In the genomic region with DNA sequence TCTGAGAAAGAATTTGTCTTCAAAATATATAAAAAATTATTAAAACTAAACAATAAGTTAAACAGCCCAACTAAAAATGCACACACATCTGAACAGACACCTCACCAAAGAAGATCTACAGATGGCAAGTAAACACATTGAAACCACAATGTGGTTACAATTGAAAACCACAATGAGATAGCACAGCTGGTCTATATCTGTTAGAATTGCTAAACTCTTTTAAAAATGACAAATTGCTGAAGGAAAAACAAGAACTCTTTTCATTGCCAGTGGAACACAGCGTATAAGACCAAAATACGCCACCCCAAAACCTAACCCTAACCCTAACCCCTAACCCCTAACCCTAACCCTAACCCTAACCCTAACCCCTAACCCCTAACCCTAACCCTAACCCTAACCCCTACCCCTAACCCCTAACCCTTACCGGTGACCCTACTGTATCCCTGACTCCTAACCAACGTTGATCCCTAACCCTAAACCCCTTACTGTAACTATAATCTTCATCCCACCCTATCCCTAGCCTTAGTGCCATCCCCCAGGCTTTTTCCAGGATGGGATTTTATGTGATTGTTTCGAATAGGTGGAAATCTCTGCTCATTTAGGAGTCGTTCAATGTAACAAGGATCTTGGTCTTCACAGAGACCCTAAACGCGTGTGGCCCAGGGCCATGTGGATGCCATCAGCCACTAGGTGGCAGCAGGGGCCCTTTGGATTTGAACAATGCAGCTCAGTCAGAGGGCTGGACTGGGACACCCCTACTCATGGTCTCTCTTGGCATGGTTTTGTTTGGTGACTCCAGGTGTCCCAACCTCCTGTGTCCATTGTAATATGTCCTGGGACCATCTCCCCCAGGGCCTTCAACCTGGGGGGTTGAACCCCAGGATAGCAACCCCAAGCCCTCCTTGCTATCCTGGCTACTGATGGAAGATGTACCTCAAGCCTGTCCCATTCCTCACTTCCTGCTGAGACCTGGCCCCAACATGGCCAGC, we compare ENCODE assay signal across 8 cellular contexts. TPM values are rescaled to one million over a fixed set of nuclear protein-coding genes. Genes with fewer than 3 reads are reported as not detected.
DNase-seq lines count a peak whose midpoint lies in the region; ATAC-seq and TF ChIP-seq lines count a peak whose summit lies in the region.
"Not testable (repeated sequence)": the region's sequence is repeated elsewhere in the genome, so short reads cannot be mapped to it uniquely, and the experiment has no call there.
"Had no signal": no experiment of that assay in that cellular context is flagged by ENCODE, and none has a peak within 500 bp of the region (broad histone marks: within the 10 kb centered on the region; RNA-seq: fewer than 3 reads in every experiment).

No MANE protein-coding gene starts in this region.

- not testable (repeated sequence) for H3K79me2 ChIP-seq in MM.1S (ENCODE audit: low read length)

- H3F3A ChIP-seq in MM.1S (ENCODE audit: insufficient read depth, low read length): not testable (repeated sequence)

- ATAC-seq in activated naive CD8-positive, alpha-beta T cell treated with anti-CD3 and anti-CD28 coated beads, Interleukin-2, amount 50 U/mL, for 24 hours: peak; percentile 62
- ATAC-seq in mucosa of descending colon: peak; percentile 68

- not testable (repeated sequence) for H3K27me3 ChIP-seq in MM.1S (replicated peaks; ENCODE audit: insufficient read depth, low read length)

- not testable (repeated sequence) for H4K20me1 ChIP-seq in MM.1S (ENCODE audit: insufficient read depth, low read length)

- H2AFZ ChIP-seq in MM.1S (ENCODE audit: low read length): not testable (repeated sequence)

- not testable (repeated sequence) for H3K27me3 Mint-ChIP-seq in activated CD4-positive, alpha-beta memory T cell treated with anti-CD3 and anti-CD28 coated beads for 36 hours; activated naive CD8-positive, alpha-beta T cell treated with anti-CD3 and anti-CD28 coated beads, Interleukin-2, amount 50 U/mL, for 24 hours

- not testable (repeated sequence) for H3K4me3 Mint-ChIP-seq in activated CD4-positive, alpha-beta memory T cell treated with anti-CD3 and anti-CD28 coated beads for 36 hours; activated naive CD8-positive, alpha-beta T cell treated with anti-CD3 and anti-CD28 coated beads, Interleukin-2, amount 50 U/mL, for 24 hours

- not testable (repeated sequence) for H3K9me3 Mint-ChIP-seq in activated CD4-positive, alpha-beta memory T cell treated with anti-CD3 and anti-CD28 coated beads for 36 hours; activated naive CD8-positive, alpha-beta T cell treated with anti-CD3 and anti-CD28 coated beads, Interleukin-2, amount 50 U/mL, for 24 hours

- POLR2A ChIA-PET in activated CD4-positive, alpha-beta memory T cell treated with anti-CD3 and anti-CD28 coated beads for 36 hours (lab: Charles Lee): not testable (repeated sequence)

- H3K4me1 ChIP-seq in MM.1S (ENCODE audit: low read length); mucosa of descending colon (ENCODE audit: low read depth): not testable (repeated sequence)

- not testable (repeated sequence) for H3K27ac ChIP-seq in MM.1S (ENCODE audit: low read length)

- DNase-seq in GM12865 (ENCODE audit: low read depth); MM.1S; fibroblast of the aortic adventitia (ENCODE audit: low read depth): not testable (repeated sequence)
- peak; percentile 61 for DNase-seq in activated CD4-positive, alpha-beta memory T cell treated with anti-CD3 and anti-CD28 coated beads for 36 hours
- DNase-seq in activated naive CD8-positive, alpha-beta T cell treated with anti-CD3 and anti-CD28 coated beads, Interleukin-2, amount 50 U/mL, for 24 hours: peak; percentile 39
- peak in 2 of 3 donors; percentile 38 to 53 for DNase-seq in mucosa of descending colon
- DNase-seq in stimulated activated CD4-positive, alpha-beta T cell treated with anti-CD3 and anti-CD28 coated beads, Interleukin-15, amount 100 ng/mL, for 24 hours: peak; percentile 61

- TF ChIP-seq CTCF in GM12865 (IDR thresholded peaks at IDR 0.05; ENCODE audit: insufficient read depth, low read depth, low read length, missing control alignments) (peak; percentile 31), MM.1S (IDR thresholded peaks at IDR 0.05; ENCODE audit: low read length) (peak; percentile 34), fibroblast of the aortic adventitia (IDR thresholded peaks at IDR 0.05; ENCODE audit: insufficient read depth, low read length) (peak; percentile 33), mucosa of descending colon (IDR thresholded peaks at IDR 0.05) (peak; percentile 29)

- peak overlapping the region; percentile 9 for H3K27ac Mint-ChIP-seq in activated CD4-positive, alpha-beta memory T cell treated with anti-CD3 and anti-CD28 coated beads for 36 hours
- H3K27ac Mint-ChIP-seq in activated naive CD8-positive, alpha-beta T cell treated with anti-CD3 and anti-CD28 coated beads, Interleukin-2, amount 50 U/mL, for 24 hours: not testable (repeated sequence)

- not testable (repeated sequence) for H3K36me3 Mint-ChIP-seq in activated CD4-positive, alpha-beta memory T cell treated with anti-CD3 and anti-CD28 coated beads for 36 hours; activated naive CD8-positive, alpha-beta T cell treated with anti-CD3 and anti-CD28 coated beads, Interleukin-2, amount 50 U/mL, for 24 hours (ENCODE audit: low read depth)

- intact Hi-C loops in activated CD4-positive, alpha-beta memory T cell treated with anti-CD3 and anti-CD28 coated beads for 36 hours (cut with micrococcal nuclease); mucosa of descending colon (cut with DNase I, micrococcal nuclease): not testable (repeated sequence)

- H3K9ac ChIP-seq in MM.1S (ENCODE audit: low read length): not testable (repeated sequence)

- peaks cover 11% of the 10 kb centered on the region for H3K4me1 Mint-ChIP-seq in activated CD4-positive, alpha-beta memory T cell treated with anti-CD3 and anti-CD28 coated beads for 36 hours (ENCODE audit: low read depth)
- H3K4me1 Mint-ChIP-seq in activated naive CD8-positive, alpha-beta T cell treated with anti-CD3 and anti-CD28 coated beads, Interleukin-2, amount 50 U/mL, for 24 hours: not testable (repeated sequence)

- H3K36me3 ChIP-seq in MM.1S (replicated peaks; ENCODE audit: insufficient read depth, low read length); mucosa of descending colon (ENCODE audit: low read depth): not testable (repeated sequence)

- not testable (repeated sequence) for H3K9me2 ChIP-seq in MM.1S (replicated peaks; ENCODE audit: insufficient read depth, low read length)

- CTCF ChIA-PET in activated CD4-positive, alpha-beta memory T cell treated with anti-CD3 and anti-CD28 coated beads for 36 hours (lab: Charles Lee): not testable (repeated sequence)

- H3K4me3 ChIP-seq in GM12865 (ENCODE audit: low read depth, low read length); MM.1S (ENCODE audit: low read length); fibroblast of the aortic adventitia (ENCODE audit: low read depth, low read length); mucosa of descending colon: not testable (repeated sequence)

- not testable (repeated sequence) for H3K9me3 ChIP-seq in MM.1S (replicated peaks; ENCODE audit: insufficient read depth, low read length); mucosa of descending colon

- not testable (repeated sequence) for H3K4me2 ChIP-seq in MM.1S (ENCODE audit: low read depth, low read length)

RNA-seq across cellular contexts. Expression of a gene that starts 1.1 kb away (rescaled TPM):
- total RNA-seq in activated CD4-positive, alpha-beta memory T cell treated with anti-CD3 and anti-CD28 coated beads for 36 hours: not detected
- total RNA-seq in fibroblast of the aortic adventitia (ENCODE audit: low replicate concordance): not detected in 2 replicates
- not detected for total RNA-seq in mucosa of descending colon
- total RNA-seq: NCI-H460 had no signal

RNA-seq across cellular contexts. Expression of a gene that starts 15.4 kb away (rescaled TPM):
- total RNA-seq in activated CD4-positive, alpha-beta memory T cell treated with anti-CD3 and anti-CD28 coated beads for 36 hours: 10 to 100 TPM; 51.0 to 53.2 TPM
- 9.6 and 16.2 TPM in 2 replicates for total RNA-seq in fibroblast of the aortic adventitia (ENCODE audit: low replicate concordance)
- total RNA-seq in mucosa of descending colon: 10 to 100 TPM; 51.5 to 59.9 (median 55.8) TPM

RNA-seq across cellular contexts. Expression of a gene that starts 15.7 kb away (rescaled TPM):
- total RNA-seq in activated CD4-positive, alpha-beta memory T cell treated with anti-CD3 and anti-CD28 coated beads for 36 hours: 100 to 1,000 TPM; 100 to 104 TPM
- total RNA-seq in fibroblast of the aortic adventitia (ENCODE audit: low replicate concordance): 135 and 148 TPM in 2 replicates
- total RNA-seq in mucosa of descending colon: 10 to 100 TPM; 75.1 to 93.1 (median 82.2) TPM

RNA-seq across cellular contexts. Expression of a gene that starts 44.4 kb away (rescaled TPM):
- total RNA-seq in activated CD4-positive, alpha-beta memory T cell treated with anti-CD3 and anti-CD28 coated beads for 36 hours: 10 to 100 TPM; 16.1 to 17.6 TPM
- 4.2 and 8.2 TPM in 2 replicates for total RNA-seq in fibroblast of the aortic adventitia (ENCODE audit: low replicate concordance)
- 10 to 100 TPM; 19.3 to 22.1 (median 22.0) TPM for total RNA-seq in mucosa of descending colon

RNA-seq across cellular contexts. Expression of a gene that starts 45.0 kb away (rescaled TPM):
- 100 to 1,000 TPM; 210 to 214 TPM for total RNA-seq in activated CD4-positive, alpha-beta memory T cell treated with anti-CD3 and anti-CD28 coated beads for 36 hours
- total RNA-seq in fibroblast of the aortic adventitia (ENCODE audit: low replicate concordance) (96.9 and 121 TPM in 2 replicates), mucosa of descending colon (100 to 1,000 TPM in 1 of 3 donors, 10 to 100 TPM in 2; 92.6 to 110 (median 96.4) TPM)
